Comparison of ENCODE assay signal across 1 cellular context in the genomic region with DNA sequence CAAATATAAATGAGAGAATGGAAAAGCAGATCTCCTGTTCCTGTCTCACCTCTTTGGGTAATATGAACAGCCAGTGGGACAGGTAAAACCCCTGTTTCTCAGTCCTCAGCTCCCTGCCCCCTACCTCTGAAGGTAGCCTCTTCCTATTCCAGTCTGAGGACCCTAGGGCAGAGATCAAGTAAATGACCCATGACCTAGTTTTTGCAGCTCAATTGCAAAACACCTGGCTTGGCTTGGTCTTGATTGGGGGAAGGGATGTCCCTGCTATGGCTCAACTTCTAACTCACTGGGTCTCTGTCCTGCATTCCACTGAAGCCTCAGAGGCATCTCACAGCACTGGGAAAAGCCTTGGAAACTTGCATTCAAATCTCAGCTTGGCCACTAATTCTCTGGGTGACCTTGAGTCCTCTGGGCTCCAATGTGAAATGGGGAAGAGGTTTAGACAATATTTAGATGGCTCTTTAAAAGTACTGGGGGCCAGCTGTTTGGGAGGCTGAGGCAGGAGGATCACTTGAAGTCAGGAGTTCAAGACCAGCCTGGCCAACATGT.
TF ChIP-seq lines count a peak whose summit lies in the region.

No MANE protein-coding gene starts in this region.

TF ChIP-seq in HepG2, 621 proteins besides CTCF, POLR2A, EP300 and RAD21 (continued from another document and continues in another):
- TF ChIP-seq ZNF766 (CRISPR knock-in tag; IDR thresholded peaks at IDR 0.05; ENCODE audit: borderline replicate concordance) (no peak), HNF4G (IDR thresholded peaks at IDR 0.05; ENCODE audit: borderline replicate concordance, low read depth, low read length) (peak; percentile 93), HNF4G (CRISPR knock-in tag; IDR thresholded peaks at IDR 0.05; ENCODE audit: borderline replicate concordance, low read depth) (peak; percentile 73; the same call in 1 of the 2 replicates), ZC3H13 (CRISPR knock-in tag; IDR thresholded peaks at IDR 0.05) (no peak), ATRX (CRISPR knock-in tag; IDR thresholded peaks at IDR 0.05; ENCODE audit: borderline replicate concordance) (no peak), SNAI1 (CRISPR knock-in tag; IDR thresholded peaks at IDR 0.05; ENCODE audit: borderline replicate concordance) (no peak), KLF16 (CRISPR knock-in tag; IDR thresholded peaks at IDR 0.05) (no peak), ZNF160 (CRISPR knock-in tag; IDR thresholded peaks at IDR 0.05) (no peak), CBFB (CRISPR knock-in tag; IDR thresholded peaks at IDR 0.05) (no peak), ARID2 (CRISPR knock-in tag; IDR thresholded peaks at IDR 0.05; ENCODE audit: borderline replicate concordance) (no peak), ZNF530 (CRISPR knock-in tag; IDR thresholded peaks at IDR 0.05; ENCODE audit: low read depth) (no peak), RFXANK (CRISPR knock-in tag; IDR thresholded peaks at IDR 0.05) (no peak), ZNF550 (CRISPR knock-in tag; IDR thresholded peaks at IDR 0.05; ENCODE audit: borderline replicate concordance) (no peak), ZMYM2 (CRISPR knock-in tag; IDR thresholded peaks at IDR 0.05) (peak; percentile 76), PPARG (CRISPR knock-in tag; conservative IDR thresholded peaks at IDR 0.05) (peak; percentile 99), MEIS2 (CRISPR knock-in tag; IDR thresholded peaks at IDR 0.05) (no peak), ZFP36 (IDR thresholded peaks at IDR 0.05; ENCODE audit: borderline replicate concordance, low read depth, low read length, partially characterized antibody) (no peak), SSRP1 (CRISPR knock-in tag; IDR thresholded peaks at IDR 0.05) (no peak), KDM6A (CRISPR knock-in tag; IDR thresholded peaks at IDR 0.05; ENCODE audit: low read depth) (peak; percentile 95), ZNF205 (CRISPR knock-in tag; IDR thresholded peaks at IDR 0.05) (no peak), ZFP36L2 (CRISPR knock-in tag; IDR thresholded peaks at IDR 0.05) (no peak), ZNF607 (CRISPR knock-in tag; IDR thresholded peaks at IDR 0.05; ENCODE audit: borderline replicate concordance) (peak; percentile 46; the same call in 1 of the 2 replicates), SAP130 (CRISPR knock-in tag; IDR thresholded peaks at IDR 0.05; ENCODE audit: low read depth) (peak; percentile 68), NFIB (CRISPR knock-in tag; IDR thresholded peaks at IDR 0.05; ENCODE audit: borderline replicate concordance) (no peak), TBL1XR1 (IDR thresholded peaks at IDR 0.05; ENCODE audit: borderline replicate concordance, low read length, partially characterized antibody) (peak; percentile 49), FOXA3 (CRISPR knock-in tag; IDR thresholded peaks at IDR 0.05) (peak; percentile 65; the same call in 1 of the 2 replicates), RXRB (CRISPR knock-in tag; IDR thresholded peaks at IDR 0.05; ENCODE audit: borderline replicate concordance) (peak; percentile 100), TAF1 (CRISPR knock-in tag; IDR thresholded peaks at IDR 0.05) (no peak), ZNF670 (CRISPR knock-in tag; IDR thresholded peaks at IDR 0.05; ENCODE audit: borderline replicate concordance) (peak; percentile 63; the same call in 1 of the 2 replicates)
- TF ChIP-seq, protein P1, sequence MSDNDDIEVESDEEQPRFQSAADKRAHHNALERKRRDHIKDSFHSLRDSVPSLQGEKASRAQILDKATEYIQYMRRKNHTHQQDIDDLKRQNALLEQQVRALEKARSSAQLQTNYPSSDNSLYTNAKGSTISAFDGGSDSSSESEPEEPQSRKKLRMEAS (IDR thresholded peaks at IDR 0.05), result peak; percentile 60; the same call in 1 of the 2 replicates
- TF ChIP-seq, protein P2, sequence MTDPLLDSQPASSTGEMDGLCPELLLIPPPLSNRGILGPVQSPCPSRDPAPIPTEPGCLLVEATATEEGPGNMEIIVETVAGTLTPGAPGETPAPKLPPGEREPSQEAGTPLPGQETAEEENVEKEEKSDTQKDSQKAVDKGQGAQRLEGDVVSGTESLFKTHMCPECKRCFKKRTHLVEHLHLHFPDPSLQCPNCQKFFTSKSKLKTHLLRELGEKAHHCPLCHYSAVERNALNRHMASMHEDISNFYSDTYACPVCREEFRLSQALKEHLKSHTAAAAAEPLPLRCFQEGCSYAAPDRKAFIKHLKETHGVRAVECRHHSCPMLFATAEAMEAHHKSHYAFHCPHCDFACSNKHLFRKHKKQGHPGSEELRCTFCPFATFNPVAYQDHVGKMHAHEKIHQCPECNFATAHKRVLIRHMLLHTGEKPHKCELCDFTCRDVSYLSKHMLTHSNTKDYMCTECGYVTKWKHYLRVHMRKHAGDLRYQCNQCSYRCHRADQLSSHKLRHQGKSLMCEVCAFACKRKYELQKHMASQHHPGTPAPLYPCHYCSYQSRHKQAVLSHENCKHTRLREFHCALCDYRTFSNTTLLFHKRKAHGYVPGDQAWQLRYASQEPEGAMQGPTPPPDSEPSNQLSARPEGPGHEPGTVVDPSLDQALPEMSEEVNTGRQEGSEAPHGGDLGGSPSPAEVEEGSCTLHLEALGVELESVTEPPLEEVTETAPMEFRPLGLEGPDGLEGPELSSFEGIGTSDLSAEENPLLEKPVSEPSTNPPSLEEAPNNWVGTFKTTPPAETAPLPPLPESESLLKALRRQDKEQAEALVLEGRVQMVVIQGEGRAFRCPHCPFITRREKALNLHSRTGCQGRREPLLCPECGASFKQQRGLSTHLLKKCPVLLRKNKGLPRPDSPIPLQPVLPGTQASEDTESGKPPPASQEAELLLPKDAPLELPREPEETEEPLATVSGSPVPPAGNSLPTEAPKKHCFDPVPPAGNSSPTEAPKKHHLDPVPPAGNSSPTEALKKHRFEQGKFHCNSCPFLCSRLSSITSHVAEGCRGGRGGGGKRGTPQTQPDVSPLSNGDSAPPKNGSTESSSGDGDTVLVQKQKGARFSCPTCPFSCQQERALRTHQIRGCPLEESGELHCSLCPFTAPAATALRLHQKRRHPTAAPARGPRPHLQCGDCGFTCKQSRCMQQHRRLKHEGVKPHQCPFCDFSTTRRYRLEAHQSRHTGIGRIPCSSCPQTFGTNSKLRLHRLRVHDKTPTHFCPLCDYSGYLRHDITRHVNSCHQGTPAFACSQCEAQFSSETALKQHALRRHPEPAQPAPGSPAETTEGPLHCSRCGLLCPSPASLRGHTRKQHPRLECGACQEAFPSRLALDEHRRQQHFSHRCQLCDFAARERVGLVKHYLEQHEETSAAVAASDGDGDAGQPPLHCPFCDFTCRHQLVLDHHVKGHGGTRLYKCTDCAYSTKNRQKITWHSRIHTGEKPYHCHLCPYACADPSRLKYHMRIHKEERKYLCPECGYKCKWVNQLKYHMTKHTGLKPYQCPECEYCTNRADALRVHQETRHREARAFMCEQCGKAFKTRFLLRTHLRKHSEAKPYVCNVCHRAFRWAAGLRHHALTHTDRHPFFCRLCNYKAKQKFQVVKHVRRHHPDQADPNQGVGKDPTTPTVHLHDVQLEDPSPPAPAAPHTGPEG (CRISPR knock-in tag; IDR thresholded peaks at IDR 0.05), result no peak
- TF ChIP-seq, protein P3, sequence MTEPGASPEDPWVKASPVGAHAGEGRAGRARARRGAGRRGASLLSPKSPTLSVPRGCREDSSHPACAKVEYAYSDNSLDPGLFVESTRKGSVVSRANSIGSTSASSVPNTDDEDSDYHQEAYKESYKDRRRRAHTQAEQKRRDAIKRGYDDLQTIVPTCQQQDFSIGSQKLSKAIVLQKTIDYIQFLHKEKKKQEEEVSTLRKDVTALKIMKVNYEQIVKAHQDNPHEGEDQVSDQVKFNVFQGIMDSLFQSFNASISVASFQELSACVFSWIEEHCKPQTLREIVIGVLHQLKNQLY (CRISPR knock-in tag; IDR thresholded peaks at IDR 0.05), result no peak
- TF ChIP-seq, protein P4, sequence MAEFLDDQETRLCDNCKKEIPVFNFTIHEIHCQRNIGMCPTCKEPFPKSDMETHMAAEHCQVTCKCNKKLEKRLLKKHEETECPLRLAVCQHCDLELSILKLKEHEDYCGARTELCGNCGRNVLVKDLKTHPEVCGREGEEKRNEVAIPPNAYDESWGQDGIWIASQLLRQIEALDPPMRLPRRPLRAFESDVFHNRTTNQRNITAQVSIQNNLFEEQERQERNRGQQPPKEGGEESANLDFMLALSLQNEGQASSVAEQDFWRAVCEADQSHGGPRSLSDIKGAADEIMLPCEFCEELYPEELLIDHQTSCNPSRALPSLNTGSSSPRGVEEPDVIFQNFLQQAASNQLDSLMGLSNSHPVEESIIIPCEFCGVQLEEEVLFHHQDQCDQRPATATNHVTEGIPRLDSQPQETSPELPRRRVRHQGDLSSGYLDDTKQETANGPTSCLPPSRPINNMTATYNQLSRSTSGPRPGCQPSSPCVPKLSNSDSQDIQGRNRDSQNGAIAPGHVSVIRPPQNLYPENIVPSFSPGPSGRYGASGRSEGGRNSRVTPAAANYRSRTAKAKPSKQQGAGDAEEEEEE (CRISPR knock-in tag; IDR thresholded peaks at IDR 0.05; ENCODE audit: borderline replicate concordance), result no peak
- TF ChIP-seq, protein P5, sequence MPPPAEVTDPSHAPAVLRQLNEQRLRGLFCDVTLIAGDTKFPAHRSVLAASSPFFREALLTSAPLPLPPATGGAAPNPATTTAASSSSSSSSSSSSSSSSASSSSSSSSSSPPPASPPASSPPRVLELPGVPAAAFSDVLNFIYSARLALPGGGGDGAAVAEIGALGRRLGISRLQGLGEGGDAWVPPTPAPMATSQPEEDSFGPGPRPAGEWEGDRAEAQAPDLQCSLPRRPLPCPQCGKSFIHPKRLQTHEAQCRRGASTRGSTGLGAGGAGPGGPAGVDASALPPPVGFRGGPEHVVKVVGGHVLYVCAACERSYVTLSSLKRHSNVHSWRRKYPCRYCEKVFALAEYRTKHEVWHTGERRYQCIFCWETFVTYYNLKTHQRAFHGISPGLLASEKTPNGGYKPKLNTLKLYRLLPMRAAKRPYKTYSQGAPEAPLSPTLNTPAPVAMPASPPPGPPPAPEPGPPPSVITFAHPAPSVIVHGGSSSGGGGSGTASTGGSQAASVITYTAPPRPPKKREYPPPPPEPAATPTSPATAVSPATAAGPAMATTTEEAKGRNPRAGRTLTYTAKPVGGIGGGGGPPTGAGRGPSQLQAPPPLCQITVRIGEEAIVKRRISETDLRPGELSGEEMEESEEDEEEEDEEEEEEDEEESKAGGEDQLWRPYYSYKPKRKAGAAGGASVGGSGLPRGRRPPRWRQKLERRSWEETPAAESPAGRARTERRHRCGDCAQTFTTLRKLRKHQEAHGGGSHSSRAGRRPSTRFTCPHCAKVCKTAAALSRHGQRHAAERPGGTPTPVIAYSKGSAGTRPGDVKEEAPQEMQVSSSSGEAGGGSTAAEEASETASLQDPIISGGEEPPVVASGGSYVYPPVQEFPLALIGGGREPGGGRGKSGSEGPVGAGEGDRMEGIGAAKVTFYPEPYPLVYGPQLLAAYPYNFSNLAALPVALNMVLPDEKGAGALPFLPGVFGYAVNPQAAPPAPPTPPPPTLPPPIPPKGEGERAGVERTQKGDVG (CRISPR knock-in tag; IDR thresholded peaks at IDR 0.05; ENCODE audit: borderline replicate concordance), result no peak
- TF ChIP-seq, protein P6, sequence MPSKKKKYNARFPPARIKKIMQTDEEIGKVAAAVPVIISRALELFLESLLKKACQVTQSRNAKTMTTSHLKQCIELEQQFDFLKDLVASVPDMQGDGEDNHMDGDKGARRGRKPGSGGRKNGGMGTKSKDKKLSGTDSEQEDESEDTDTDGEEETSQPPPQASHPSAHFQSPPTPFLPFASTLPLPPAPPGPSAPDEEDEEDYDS (CRISPR knock-in tag; IDR thresholded peaks at IDR 0.05), result no peak
- TF ChIP-seq, protein P7, sequence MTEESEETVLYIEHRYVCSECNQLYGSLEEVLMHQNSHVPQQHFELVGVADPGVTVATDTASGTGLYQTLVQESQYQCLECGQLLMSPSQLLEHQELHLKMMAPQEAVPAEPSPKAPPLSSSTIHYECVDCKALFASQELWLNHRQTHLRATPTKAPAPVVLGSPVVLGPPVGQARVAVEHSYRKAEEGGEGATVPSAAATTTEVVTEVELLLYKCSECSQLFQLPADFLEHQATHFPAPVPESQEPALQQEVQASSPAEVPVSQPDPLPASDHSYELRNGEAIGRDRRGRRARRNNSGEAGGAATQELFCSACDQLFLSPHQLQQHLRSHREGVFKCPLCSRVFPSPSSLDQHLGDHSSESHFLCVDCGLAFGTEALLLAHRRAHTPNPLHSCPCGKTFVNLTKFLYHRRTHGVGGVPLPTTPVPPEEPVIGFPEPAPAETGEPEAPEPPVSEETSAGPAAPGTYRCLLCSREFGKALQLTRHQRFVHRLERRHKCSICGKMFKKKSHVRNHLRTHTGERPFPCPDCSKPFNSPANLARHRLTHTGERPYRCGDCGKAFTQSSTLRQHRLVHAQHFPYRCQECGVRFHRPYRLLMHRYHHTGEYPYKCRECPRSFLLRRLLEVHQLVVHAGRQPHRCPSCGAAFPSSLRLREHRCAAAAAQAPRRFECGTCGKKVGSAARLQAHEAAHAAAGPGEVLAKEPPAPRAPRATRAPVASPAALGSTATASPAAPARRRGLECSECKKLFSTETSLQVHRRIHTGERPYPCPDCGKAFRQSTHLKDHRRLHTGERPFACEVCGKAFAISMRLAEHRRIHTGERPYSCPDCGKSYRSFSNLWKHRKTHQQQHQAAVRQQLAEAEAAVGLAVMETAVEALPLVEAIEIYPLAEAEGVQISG (CRISPR knock-in tag; IDR thresholded peaks at IDR 0.05), result peak; percentile 51
- TF ChIP-seq, protein P8, sequence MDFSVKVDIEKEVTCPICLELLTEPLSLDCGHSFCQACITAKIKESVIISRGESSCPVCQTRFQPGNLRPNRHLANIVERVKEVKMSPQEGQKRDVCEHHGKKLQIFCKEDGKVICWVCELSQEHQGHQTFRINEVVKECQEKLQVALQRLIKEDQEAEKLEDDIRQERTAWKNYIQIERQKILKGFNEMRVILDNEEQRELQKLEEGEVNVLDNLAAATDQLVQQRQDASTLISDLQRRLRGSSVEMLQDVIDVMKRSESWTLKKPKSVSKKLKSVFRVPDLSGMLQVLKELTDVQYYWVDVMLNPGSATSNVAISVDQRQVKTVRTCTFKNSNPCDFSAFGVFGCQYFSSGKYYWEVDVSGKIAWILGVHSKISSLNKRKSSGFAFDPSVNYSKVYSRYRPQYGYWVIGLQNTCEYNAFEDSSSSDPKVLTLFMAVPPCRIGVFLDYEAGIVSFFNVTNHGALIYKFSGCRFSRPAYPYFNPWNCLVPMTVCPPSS (IDR thresholded peaks at IDR 0.05), result no peak
- TF ChIP-seq, protein P9, sequence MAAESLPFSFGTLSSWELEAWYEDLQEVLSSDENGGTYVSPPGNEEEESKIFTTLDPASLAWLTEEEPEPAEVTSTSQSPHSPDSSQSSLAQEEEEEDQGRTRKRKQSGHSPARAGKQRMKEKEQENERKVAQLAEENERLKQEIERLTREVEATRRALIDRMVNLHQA (CRISPR knock-in tag; IDR thresholded peaks at IDR 0.05), result no peak
- TF ChIP-seq, protein P10, sequence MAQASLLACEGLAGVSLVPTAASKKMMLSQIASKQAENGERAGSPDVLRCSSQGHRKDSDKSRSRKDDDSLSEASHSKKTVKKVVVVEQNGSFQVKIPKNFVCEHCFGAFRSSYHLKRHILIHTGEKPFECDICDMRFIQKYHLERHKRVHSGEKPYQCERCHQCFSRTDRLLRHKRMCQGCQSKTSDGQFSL (CRISPR knock-in tag; IDR thresholded peaks at IDR 0.05), result no peak
- TF ChIP-seq, protein P11, sequence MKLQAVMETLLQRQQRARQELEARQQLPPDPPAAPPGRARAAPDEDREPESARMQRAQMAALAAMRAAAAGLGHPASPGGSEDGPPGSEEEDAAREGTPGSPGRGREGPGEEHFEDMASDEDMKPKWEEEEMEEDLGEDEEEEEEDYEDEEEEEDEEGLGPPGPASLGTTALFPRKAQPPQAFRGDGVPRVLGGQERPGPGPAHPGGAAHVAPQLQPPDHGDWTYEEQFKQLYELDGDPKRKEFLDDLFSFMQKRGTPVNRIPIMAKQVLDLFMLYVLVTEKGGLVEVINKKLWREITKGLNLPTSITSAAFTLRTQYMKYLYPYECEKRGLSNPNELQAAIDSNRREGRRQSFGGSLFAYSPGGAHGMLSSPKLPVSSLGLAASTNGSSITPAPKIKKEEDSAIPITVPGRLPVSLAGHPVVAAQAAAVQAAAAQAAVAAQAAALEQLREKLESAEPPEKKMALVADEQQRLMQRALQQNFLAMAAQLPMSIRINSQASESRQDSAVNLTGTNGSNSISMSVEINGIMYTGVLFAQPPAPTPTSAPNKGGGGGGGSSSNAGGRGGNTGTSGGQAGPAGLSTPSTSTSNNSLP (IDR thresholded peaks at IDR 0.05; ENCODE audit: low read depth, low read length), result no peak
